ENCODE assay signal across 22 cellular contexts in the genomic region with DNA sequence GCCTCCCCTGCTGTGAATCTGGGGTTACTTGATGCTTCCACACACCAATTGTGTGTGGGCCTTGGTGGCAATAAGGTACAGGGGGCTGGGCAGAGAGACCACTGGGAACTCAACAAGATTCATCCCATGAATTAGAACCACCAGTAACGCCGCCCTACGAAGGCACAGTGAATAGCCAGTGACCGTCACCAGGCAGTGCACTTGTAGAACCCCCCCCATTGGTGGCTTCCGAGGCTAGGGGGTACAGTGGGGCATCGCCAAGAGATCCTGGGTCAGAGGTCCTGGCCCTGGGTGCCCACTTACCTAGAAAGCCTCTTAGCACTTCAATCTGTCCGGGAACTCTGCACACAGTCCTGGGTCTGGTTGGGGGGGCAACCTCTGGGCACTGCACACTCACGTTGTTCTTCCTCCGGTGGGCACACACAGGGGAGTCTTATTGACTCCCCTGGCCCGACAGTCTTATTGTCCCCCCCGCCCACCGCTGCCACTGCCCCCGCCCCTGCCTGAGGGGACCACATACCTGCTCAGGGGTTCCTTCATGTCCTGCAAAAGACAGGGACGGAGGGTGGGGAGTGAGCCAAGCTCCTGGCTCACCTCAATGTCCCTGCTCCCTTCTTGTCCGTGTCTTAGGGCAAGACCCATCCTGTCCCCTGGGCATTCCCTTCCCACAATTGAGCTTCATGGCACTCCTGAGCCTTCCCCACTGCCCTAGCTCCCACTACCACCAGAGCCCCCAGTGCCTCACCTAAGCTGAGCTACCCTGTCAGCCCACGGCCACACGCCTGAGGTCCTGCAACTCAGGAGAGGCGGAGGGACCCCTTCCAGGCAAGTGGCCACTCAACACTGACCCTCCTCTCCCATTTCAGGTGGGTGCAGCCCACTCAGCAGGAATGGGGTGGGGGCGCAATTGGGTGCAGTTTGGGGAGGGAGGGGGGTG. TPM values are rescaled to one million over a fixed set of nuclear protein-coding genes. Genes with fewer than 3 reads are reported as not detected.
A peak's percentile ranks its signal among the peaks of the same experiment; 100 is the strongest.
DNase-seq lines count a peak whose midpoint lies in the region; ATAC-seq and TF ChIP-seq lines count a peak whose summit lies in the region.
"Had no signal": no experiment of that assay in that cellular context is flagged by ENCODE, and none has a peak within 500 bp of the region (broad histone marks: within the 10 kb centered on the region; RNA-seq: fewer than 3 reads in every experiment).

No MANE protein-coding gene starts in this region.

- H3K27me3 ChIP-seq in CD4-positive, alpha-beta T cell (ENCODE audit: control insufficient read depth, insufficient read depth, low read length), result no peaks in the 10 kb centered on the region
- H3K27me3 ChIP-seq in adrenal gland, result no peaks in the 10 kb centered on the region
- H3K27me3 ChIP-seq: body of pancreas, gastrocnemius medialis had no signal

- H3K36me3 ChIP-seq in adrenal gland (replicated peaks in 1 of 2), result no peaks in the 10 kb centered on the region
- H3K36me3 ChIP-seq: gastrocnemius medialis, left ventricle myocardium inferior had no signal

- peaks cover 17% of the 10 kb centered on the region for H3K36me3 Mint-ChIP-seq in activated CD4-positive, alpha-beta memory T cell treated with anti-CD3 and anti-CD28 coated beads, Interleukin-2, amount 10 ng/mL, durations not matched to agents 7 days and 5 days (ENCODE audit: low read depth)
- peaks cover 13% of the 10 kb centered on the region for H3K36me3 Mint-ChIP-seq in activated CD4-positive, alpha-beta memory T cell treated with anti-CD3 and anti-CD28 coated beads for 36 hours
- peaks cover 10% of the 10 kb centered on the region for H3K36me3 Mint-ChIP-seq in CD4-positive, alpha-beta T cell (ENCODE audit: low read depth)
- H3K36me3 Mint-ChIP-seq in neural crest cell (ENCODE audit: low read depth), result no peaks in the 10 kb centered on the region

- peaks cover 36% of the 10 kb centered on the region for H3K4me1 Mint-ChIP-seq in activated CD4-positive, alpha-beta memory T cell treated with anti-CD3 and anti-CD28 coated beads, Interleukin-2, amount 10 ng/mL, durations not matched to agents 7 days and 5 days
- H3K4me1 Mint-ChIP-seq in activated CD4-positive, alpha-beta memory T cell treated with anti-CD3 and anti-CD28 coated beads for 36 hours (ENCODE audit: low read depth), result peaks cover 19% of the 10 kb centered on the region
- peaks cover 18% of the 10 kb centered on the region for H3K4me1 Mint-ChIP-seq in CD4-positive, alpha-beta T cell (ENCODE audit: low read depth)
- peaks cover 21% of the 10 kb centered on the region for H3K4me1 Mint-ChIP-seq in neural crest cell

- TF ChIP-seq CTCF in CD4-positive, alpha-beta T cell (IDR thresholded peaks at IDR 0.05), result no peak
- no peak for TF ChIP-seq CTCF in adrenal gland (IDR thresholded peaks at IDR 0.05)
- no peak for TF ChIP-seq CTCF in neural crest cell (conservative IDR thresholded peaks at IDR 0.05)

- DNase-seq in activated CD4-positive, alpha-beta memory T cell treated with anti-CD3 and anti-CD28 coated beads, Interleukin-2, amount 10 ng/mL, durations not matched to agents 7 days and 5 days, result no peak
- no peak for DNase-seq in activated CD4-positive, alpha-beta memory T cell treated with anti-CD3 and anti-CD28 coated beads for 36 hours
- no peak for DNase-seq in CD4-positive, alpha-beta T cell
- DNase-seq in adrenal gland, result peak in 2 of 7 donors; percentile 12 to 45
- DNase-seq in neural crest cell (ENCODE audit: low read depth, low spot score), result no peak
- no peak for DNase-seq in stimulated activated CD4-positive, alpha-beta T cell treated with anti-CD3 and anti-CD28 coated beads, Interleukin-2, amount 100 ng/mL, for 48 hours
- no peak for DNase-seq in NCI-H146 (lab: John Stamatoyannopoulos, UW)
- no peak for DNase-seq in NCI-H1105 (lab: John Stamatoyannopoulos, UW)
- DNase-seq: activated gamma-delta T cell treated with Interleukin-2 at 50 U/mL for 16 hours; body of pancreas; KBM-7; left ventricle myocardium inferior; NCI-H1048; NCI-H526 treated with DMSO at 0.1 percent for 48 hours; psoas muscle; stimulated activated naive B cell treated with anti-CD40 and anti-IgM and Interleukin-4, amounts not matched to agents 10 μg/mL and 1 μg/mL and 100 μg/mL, for 72 hours had no signal

- ATAC-seq in CD4-positive, alpha-beta T cell (ENCODE audit: poor library complexity), result no peak
- ATAC-seq: A549; body of pancreas; gastrocnemius medialis; psoas muscle; stimulated activated naive B cell treated with anti-CD40 and anti-IgM and Interleukin-4, amounts not matched to agents 10 μg/mL and 1 μg/mL and 100 μg/mL, for 72 hours had no signal

- H3K27ac Mint-ChIP-seq in activated CD4-positive, alpha-beta memory T cell treated with anti-CD3 and anti-CD28 coated beads, Interleukin-2, amount 10 ng/mL, durations not matched to agents 7 days and 5 days, result no peak overlapping the region
- H3K27ac Mint-ChIP-seq in activated CD4-positive, alpha-beta memory T cell treated with anti-CD3 and anti-CD28 coated beads for 36 hours, result no peak overlapping the region
- H3K27ac Mint-ChIP-seq in CD4-positive, alpha-beta T cell, result peak overlapping the region; percentile 49
- peak overlapping the region; percentile 67 for H3K27ac Mint-ChIP-seq in neural crest cell (ENCODE audit: unreplicated experiment)
- H3K27ac Mint-ChIP-seq: stimulated activated naive B cell treated with anti-CD40 and anti-IgM and Interleukin-4, amounts not matched to agents 10 μg/mL and 1 μg/mL and 100 μg/mL, for 72 hours had no signal

- 88 to 95% (median 92%) methylated on average over 7 to 19 of the region's 19 CpGs for WGBS in adrenal gland, 4 donors

- H3K9me3 ChIP-seq in CD4-positive, alpha-beta T cell (ENCODE audit: control insufficient read depth, low read length), result no peaks in the 10 kb centered on the region
- no peaks in the 10 kb centered on the region for H3K9me3 ChIP-seq in adrenal gland (replicated peaks in 1 of 3)
- H3K9me3 ChIP-seq: A549, body of pancreas, gastrocnemius medialis, left ventricle myocardium inferior, psoas muscle, tibial artery had no signal

- TF ChIP-seq POLR2A in adrenal gland (IDR thresholded peaks at IDR 0.05), result no peak

- peak overlapping the region; percentile 85 for H3K4me3 Mint-ChIP-seq in activated CD4-positive, alpha-beta memory T cell treated with anti-CD3 and anti-CD28 coated beads, Interleukin-2, amount 10 ng/mL, durations not matched to agents 7 days and 5 days
- no peak overlapping the region for H3K4me3 Mint-ChIP-seq in activated CD4-positive, alpha-beta memory T cell treated with anti-CD3 and anti-CD28 coated beads for 36 hours
- peak overlapping the region; percentile 88 for H3K4me3 Mint-ChIP-seq in CD4-positive, alpha-beta T cell
- H3K4me3 Mint-ChIP-seq in neural crest cell, result peak overlapping the region; percentile 77

- H3K4me3 ChIP-seq in adrenal gland, result no peak overlapping the region
- H3K4me3 ChIP-seq: A549, body of pancreas, gastrocnemius medialis, psoas muscle, tibial artery had no signal

- POLR2A ChIA-PET in activated CD4-positive, alpha-beta memory T cell treated with anti-CD3 and anti-CD28 coated beads, Interleukin-2, amount 10 ng/mL, durations not matched to agents 7 days and 5 days (lab: Charles Lee), result no interaction called here
- POLR2A ChIA-PET in activated CD4-positive, alpha-beta memory T cell treated with anti-CD3 and anti-CD28 coated beads for 36 hours (lab: Charles Lee), result no interaction called here
- POLR2A ChIA-PET in CD4-positive, alpha-beta T cell (lab: Charles Lee), result no interaction called here

- intact Hi-C loops in activated CD4-positive, alpha-beta memory T cell treated with anti-CD3 and anti-CD28 coated beads for 36 hours (cut with micrococcal nuclease), result loop anchor here (10.0 kb wide), 1 partner anchor 244 kb away; a partner anchor contains a TSS
- intact Hi-C loops in CD4-positive, alpha-beta T cell (cut with DNase I, micrococcal nuclease), result loop anchor here in 1 of 2 experiments (2.0 to 10.0 kb wide), 5 partner anchors 46 to 304 kb away; a partner anchor contains a TSS
- intact Hi-C loops in adrenal gland (cut with DNase I), result no loop called here

- H3K27ac ChIP-seq in CD4-positive, alpha-beta T cell (ENCODE audit: low read depth, low read length), result no peak overlapping the region
- peak overlapping the region in 3 of 5 donors; percentile 13 to 44 (median 40) for H3K27ac ChIP-seq in adrenal gland
- H3K27ac ChIP-seq: body of pancreas, C4-2B, gastrocnemius medialis, psoas muscle, tibial artery had no signal

- peaks cover 20 to 27% of the 10 kb centered on the region in 2 donors for H3K4me1 ChIP-seq in adrenal gland (replicated peaks in 1 of 2)

- no peaks in the 10 kb centered on the region for H3K9me3 Mint-ChIP-seq in activated CD4-positive, alpha-beta memory T cell treated with anti-CD3 and anti-CD28 coated beads, Interleukin-2, amount 10 ng/mL, durations not matched to agents 7 days and 5 days
- no peaks in the 10 kb centered on the region for H3K9me3 Mint-ChIP-seq in activated CD4-positive, alpha-beta memory T cell treated with anti-CD3 and anti-CD28 coated beads for 36 hours
- no peaks in the 10 kb centered on the region for H3K9me3 Mint-ChIP-seq in CD4-positive, alpha-beta T cell
- no peaks in the 10 kb centered on the region for H3K9me3 Mint-ChIP-seq in neural crest cell
- H3K9me3 Mint-ChIP-seq: stimulated activated naive B cell treated with anti-CD40 and anti-IgM and Interleukin-4, amounts not matched to agents 10 μg/mL and 1 μg/mL and 100 μg/mL, for 72 hours had no signal

- no peaks in the 10 kb centered on the region for H3K27me3 Mint-ChIP-seq in activated CD4-positive, alpha-beta memory T cell treated with anti-CD3 and anti-CD28 coated beads, Interleukin-2, amount 10 ng/mL, durations not matched to agents 7 days and 5 days
- H3K27me3 Mint-ChIP-seq in activated CD4-positive, alpha-beta memory T cell treated with anti-CD3 and anti-CD28 coated beads for 36 hours, result no peaks in the 10 kb centered on the region
- H3K27me3 Mint-ChIP-seq in CD4-positive, alpha-beta T cell, result no peaks in the 10 kb centered on the region
- no peaks in the 10 kb centered on the region for H3K27me3 Mint-ChIP-seq in neural crest cell (ENCODE audit: low read depth)
- H3K27me3 Mint-ChIP-seq: stimulated activated naive B cell treated with anti-CD40 and anti-IgM and Interleukin-4, amounts not matched to agents 10 μg/mL and 1 μg/mL and 100 μg/mL, for 72 hours had no signal

- CTCF ChIA-PET in activated CD4-positive, alpha-beta memory T cell treated with anti-CD3 and anti-CD28 coated beads, Interleukin-2, amount 10 ng/mL, durations not matched to agents 7 days and 5 days (lab: Charles Lee), result no interaction called here
- CTCF ChIA-PET in activated CD4-positive, alpha-beta memory T cell treated with anti-CD3 and anti-CD28 coated beads for 36 hours (lab: Charles Lee), result no interaction called here
- CTCF ChIA-PET in CD4-positive, alpha-beta T cell (lab: Charles Lee), result no interaction called here

RNA-seq across cellular contexts. Expression of a gene that starts 2.5 kb away (rescaled TPM):
- 10 to 100 TPM; 63.7 to 69.0 TPM for total RNA-seq in activated CD4-positive, alpha-beta memory T cell treated with anti-CD3 and anti-CD28 coated beads, Interleukin-2, amount 10 ng/mL, durations not matched to agents 7 days and 5 days
- 10 to 100 TPM; 33.6 to 34.9 TPM for total RNA-seq in activated CD4-positive, alpha-beta memory T cell treated with anti-CD3 and anti-CD28 coated beads for 36 hours
- 10 to 100 TPM; 32.0 to 32.6 TPM for total RNA-seq in CD4-positive, alpha-beta T cell
- total RNA-seq in adrenal gland (10 to 100 TPM; 12.1 to 26.7 (median 19.1) TPM), neural crest cell (38.4 and 45.3 TPM in 2 replicates)
- polyA plus RNA-seq in adrenal gland, result 10 to 100 TPM in 2 of 3 donors, 1 to 10 TPM in 1; 3.5 to 17.2 (median 12.8) TPM

RNA-seq across cellular contexts. Expression of a gene that starts 7.5 kb away (rescaled TPM):
- 1 to 10 TPM; 2.8 to 3.8 TPM for total RNA-seq in activated CD4-positive, alpha-beta memory T cell treated with anti-CD3 and anti-CD28 coated beads, Interleukin-2, amount 10 ng/mL, durations not matched to agents 7 days and 5 days
- total RNA-seq in activated CD4-positive, alpha-beta memory T cell treated with anti-CD3 and anti-CD28 coated beads for 36 hours, result 1 to 10 TPM; 1.5 to 1.6 TPM
- under 1 TPM; 0.73 to 0.96 TPM for total RNA-seq in CD4-positive, alpha-beta T cell
- 1 to 10 TPM in 3 of 8 donors, under 1 TPM in 3, not detected in 2; 0.42 to 7.4 (median 1.2) TPM for total RNA-seq in adrenal gland
- polyA plus RNA-seq in adrenal gland, result 1 to 10 TPM in 1 of 3 donors, under 1 TPM in 1, not detected in 1; 0.74 to 1.8 TPM
- 4.7 and 6.3 TPM in 2 replicates for total RNA-seq in neural crest cell
- total RNA-seq: gastrocnemius medialis, myocyte, psoas muscle, SK-MEL-5 had no signal
- polyA plus RNA-seq: A549 had no signal

Comparison
In these comparisons a context has a peak if more than half of its experiments do, and no peak if none do; other contexts are left out.
1. H3K27ac Mint-ChIP-seq: peak in CD4-positive, alpha-beta T cell (single experiment) and neural crest cell (single experiment); none in activated CD4-positive, alpha-beta memory T cell treated with anti-CD3 and anti-CD28 coated beads, Interleukin-2, amount 10 ng/mL, durations not matched to agents 7 days and 5 days (single experiment) and activated CD4-positive, alpha-beta memory T cell treated with anti-CD3 and anti-CD28 coated beads for 36 hours (single experiment).